In the genomic region with DNA sequence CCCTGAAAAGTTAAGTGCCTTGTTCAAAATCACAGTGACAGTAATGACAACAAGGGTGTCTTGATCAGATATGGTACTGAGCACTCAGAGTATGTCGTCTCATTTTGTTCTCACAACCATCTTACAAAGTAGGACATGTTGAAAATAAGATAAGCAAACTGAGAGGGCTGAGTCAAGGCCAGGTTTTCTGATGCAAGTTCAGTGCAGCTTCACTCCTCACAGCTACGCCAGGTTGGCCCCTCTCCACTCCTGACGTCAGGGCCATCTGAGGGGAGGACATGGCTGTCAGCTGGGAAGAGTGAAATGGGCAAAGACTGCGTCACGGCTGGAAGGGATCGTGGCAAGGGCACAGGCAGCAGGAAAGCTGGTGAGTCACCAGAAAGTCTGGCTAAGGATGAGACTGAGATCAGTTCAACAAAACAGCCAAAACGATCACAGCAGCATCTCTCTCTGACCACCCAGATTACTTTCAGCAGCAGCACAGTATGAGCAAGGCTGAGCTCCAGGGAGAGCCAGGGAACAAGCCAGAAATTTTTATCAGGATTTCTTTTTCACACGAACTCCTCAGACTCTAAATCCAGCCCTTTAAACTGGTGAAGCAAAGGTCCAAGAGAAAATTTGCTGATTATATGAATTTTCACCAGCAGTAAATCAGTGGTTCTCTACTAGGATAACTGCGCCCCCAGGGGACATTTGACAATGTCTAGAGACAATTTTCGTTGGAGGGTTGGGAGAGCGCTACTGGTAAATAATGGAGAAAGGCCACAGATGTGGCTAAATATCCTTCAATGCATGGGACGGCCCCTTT, we compare ENCODE assay signal across 1 cellular context.
TF ChIP-seq lines count a peak whose summit lies in the region.

No MANE protein-coding gene starts in this region.

TF ChIP-seq in liver, 16 proteins besides CTCF, POLR2A, EP300 and RAD21 (continued from another document):
- TF ChIP-seq, protein P1, sequence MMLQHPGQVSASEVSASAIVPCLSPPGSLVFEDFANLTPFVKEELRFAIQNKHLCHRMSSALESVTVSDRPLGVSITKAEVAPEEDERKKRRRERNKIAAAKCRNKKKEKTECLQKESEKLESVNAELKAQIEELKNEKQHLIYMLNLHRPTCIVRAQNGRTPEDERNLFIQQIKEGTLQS (IDR thresholded peaks at IDR 0.05) = peak; percentile 93
- peak; percentile 49 for TF ChIP-seq FOXA1 (IDR thresholded peaks at IDR 0.05)
- peak; percentile 86 for TF ChIP-seq SP1 (IDR thresholded peaks at IDR 0.05)
- TF ChIP-seq NR2F2 (IDR thresholded peaks at IDR 0.05) = peak; percentile 20
- TF ChIP-seq, protein P2, sequence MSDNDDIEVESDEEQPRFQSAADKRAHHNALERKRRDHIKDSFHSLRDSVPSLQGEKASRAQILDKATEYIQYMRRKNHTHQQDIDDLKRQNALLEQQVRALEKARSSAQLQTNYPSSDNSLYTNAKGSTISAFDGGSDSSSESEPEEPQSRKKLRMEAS (IDR thresholded peaks at IDR 0.05) = peak; percentile 58
- TF ChIP-seq TAF1 (conservative IDR thresholded peaks at IDR 0.05) = peak; percentile 53
- TF ChIP-seq HNF4A (conservative IDR thresholded peaks at IDR 0.05) = peak; percentile 61 to 73
- peak; percentile 88 for TF ChIP-seq YY1 (IDR thresholded peaks at IDR 0.05)
- TF ChIP-seq GABPA (IDR thresholded peaks at IDR 0.05 in 1 of 2, conservative IDR thresholded peaks at IDR 0.05 in 1 of 2) = no peak
- no peak for TF ChIP-seq HNF4G (IDR thresholded peaks at IDR 0.05)
- TF ChIP-seq RXRA (IDR thresholded peaks at IDR 0.05) = peak; percentile 91 to 95
